8 cellular contexts compared by ENCODE assay signal in genomic region chr14:91246051-91246852, GRCh38. TPM values are rescaled to one million over a fixed set of nuclear protein-coding genes. Genes with fewer than 3 reads are reported as not detected.
A peak's percentile ranks its signal among the peaks of the same experiment; 100 is the strongest.
DNase-seq lines count a peak whose midpoint lies in the region; ATAC-seq and TF ChIP-seq lines count a peak whose summit lies in the region.

No MANE protein-coding gene starts in this region.

- TF ChIP-seq POLR2A in GM18505 (IDR thresholded peaks at IDR 0.05; ENCODE audit: borderline replicate concordance, extremely low read depth, insufficient read depth, insufficient read length) (no peak), testis (IDR thresholded peaks at IDR 0.05) (no peak)

- WGBS in testis, 2 donors, result 90 to 99% methylated on average over 15 of the region's 15 CpGs

- H3K4me1 ChIP-seq in testis, result peaks cover 12% of the 10 kb centered on the region

- no peak for TF ChIP-seq CTCF in testis (IDR thresholded peaks at IDR 0.05)

- no peaks in the 10 kb centered on the region for H3K27me3 ChIP-seq in testis

- H3K4me3 ChIP-seq in testis, result no peak overlapping the region

- no peaks in the 10 kb centered on the region for H3K36me3 ChIP-seq in testis (ENCODE audit: low read depth, missing control alignments)

- no peak overlapping the region for H3K27ac ChIP-seq in testis

- intact Hi-C loops in testis (cut with DNase I; ENCODE audit: low total_unique reads), result no loop called here

- peak; percentile 57 for DNase-seq in NCI-H1436 (lab: John Stamatoyannopoulos, UW)
- peak; percentile 43 to 100 (median 79) for DNase-seq in T-helper 2 cell
- peak; percentile 92 for DNase-seq in activated effector memory CD4-positive, alpha-beta T cell treated with anti-CD3 and anti-CD28 coated beads, Interleukin-2, amount 50 U/mL, for 16 hours
- peak in 2 of 3 experiments; percentile 60 to 72 for DNase-seq in stimulated activated CD4-positive, alpha-beta T cell treated with anti-CD3 and anti-CD28 coated beads, TNF-alpha, amount 100 ng/mL, for 24 hours (ENCODE audit: low read depth in 3 of 3)
- DNase-seq in AML-193 (lab: John Stamatoyannopoulos, UW), result no peak
- no peak for DNase-seq in testis

- no peaks in the 10 kb centered on the region for H3K9me3 ChIP-seq in testis

- ATAC-seq in GM18505 (IDR thresholded peaks at IDR 0.05; ENCODE audit: unreplicated experiment) (no peak), HG02642 (IDR thresholded peaks at IDR 0.05; ENCODE audit: poor library complexity, unreplicated experiment) (no peak)

RNA-seq across cellular contexts. Expression of gene GPR68, which starts 1.7 kb away (rescaled TPM):
- 1 to 10 TPM; 1.1 to 2.4 TPM for total RNA-seq in testis
- 3.8 TPM for polyA plus RNA-seq in testis (ENCODE audit: insufficient read depth, low read depth, low replicate concordance)

Comparison
In these comparisons a context has a peak if more than half of its experiments do, and no peak if none do; other contexts are left out.
1. DNase-seq: peak in NCI-H1436 (single experiment), T-helper 2 cell (5 of 5), activated effector memory CD4-positive, alpha-beta T cell treated with anti-CD3 and anti-CD28 coated beads, Interleukin-2, amount 50 U/mL, for 16 hours (single experiment) and stimulated activated CD4-positive, alpha-beta T cell treated with anti-CD3 and anti-CD28 coated beads, TNF-alpha, amount 100 ng/mL, for 24 hours (2 of 3); none in AML-193 (0 of 2) and testis (single experiment).